ENCODE assay signal across 9 cellular contexts in the genomic region with DNA sequence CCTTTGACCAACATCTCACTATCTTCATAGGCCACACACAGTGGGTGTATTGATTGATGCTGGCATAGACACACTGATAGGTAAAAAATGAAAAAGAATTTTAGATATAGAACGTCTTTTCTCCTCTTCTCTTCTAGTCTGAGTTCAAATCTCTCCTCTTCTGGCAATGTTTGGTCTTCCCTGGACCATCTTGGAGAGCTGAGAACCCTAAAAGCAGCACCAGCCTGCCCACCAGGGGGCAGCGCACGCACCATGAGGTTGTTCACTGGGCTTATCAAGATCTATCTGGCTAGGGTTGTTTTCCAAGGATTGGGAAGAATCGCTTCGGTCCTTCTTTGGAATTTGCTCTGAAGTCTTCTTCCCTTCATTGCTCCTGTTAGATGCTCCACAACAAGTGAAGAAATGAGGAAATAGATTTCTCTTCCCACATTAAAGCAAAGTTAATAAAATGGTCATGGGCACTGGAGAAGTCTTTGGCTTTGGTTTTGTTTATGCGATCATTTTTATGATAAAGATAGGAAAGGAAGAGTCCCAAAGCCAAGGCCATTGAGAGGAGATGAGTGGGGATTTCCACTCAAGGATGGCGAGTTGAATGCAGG.
DNase-seq lines count a peak whose midpoint lies in the region; ATAC-seq and TF ChIP-seq lines count a peak whose summit lies in the region.
"Had no signal": no experiment of that assay in that cellular context is flagged by ENCODE, and none has a peak within 500 bp of the region (broad histone marks: within the 10 kb centered on the region; RNA-seq: fewer than 3 reads in every experiment).

No MANE protein-coding gene starts in this region.

- DNase-seq in PC-3 = peak; percentile 41
- DNase-seq in astrocyte of the cerebellum (ENCODE audit: low read depth) = no peak
- DNase-seq in midbrain (lab: John Stamatoyannopoulos, UW) = peak; percentile 1
- no peak for DNase-seq in epidermal melanocyte (ENCODE audit: insufficient read length, low spot score)
- DNase-seq in ureter (ENCODE audit: low spot score) = no peak

- H3K4me2 ChIP-seq in PC-3 (ENCODE audit: low read length) = no peak overlapping the region

- no peak overlapping the region for H2AFZ ChIP-seq in PC-3 (ENCODE audit: low read length)

- H3K9ac ChIP-seq in PC-3 (ENCODE audit: low read length) = no peak overlapping the region

- no peaks in the 10 kb centered on the region for H3K36me3 ChIP-seq in PC-3 (ENCODE audit: low read depth, low read length)

- H4K20me1 ChIP-seq in PC-3 (ENCODE audit: low read length) = no peaks in the 10 kb centered on the region

- CTCF ChIA-PET in PC-3 (lab: Charles Lee) = interaction anchor here (0.8 kb wide), 1 partner anchor 19 kb away, joined by 3 read pairs; no protein-coding TSS in a partner anchor

- no peaks in the 10 kb centered on the region for H3K4me1 ChIP-seq in PC-3 (ENCODE audit: insufficient read depth, low read length)

- H3K27me3 ChIP-seq in PC-3 (ENCODE audit: low read length) = peaks cover 33% of the 10 kb centered on the region

- in situ Hi-C loops in astrocyte of the cerebellum (cut with HindIII; ENCODE audit: low sequenced_read_pairs) = no loop called here

- intact Hi-C loops in PC-3 (cut with micrococcal nuclease) = no loop called here

- H3K27ac ChIP-seq in PC-3 (ENCODE audit: low read length) = no peak overlapping the region
- H3K27ac ChIP-seq: SK-N-MC had no signal

- H3K4me3 ChIP-seq in PC-3 (ENCODE audit: low read length) = no peak overlapping the region
- no peak overlapping the region for H3K4me3 ChIP-seq in astrocyte of the cerebellum (ENCODE audit: low read depth, low read length)
- H3K4me3 ChIP-seq: lung, SK-N-MC had no signal

- POLR2A ChIA-PET in PC-3 (lab: Charles Lee; ENCODE audit: unreplicated experiment) = no interaction called here

- H3F3A ChIP-seq in PC-3 (ENCODE audit: low read length, unreplicated experiment) = no peaks in the 10 kb centered on the region

- TF ChIP-seq CTCF in GM12873 (IDR thresholded peaks at IDR 0.05; ENCODE audit: insufficient read depth, low read depth, low read length, missing control alignments) (peak; percentile 73), PC-3 (conservative IDR thresholded peaks at IDR 0.05; ENCODE audit: low read depth, low read length) (peak; percentile 74), astrocyte of the cerebellum (IDR thresholded peaks at IDR 0.05; ENCODE audit: low read depth, low read length, missing control alignments) (peak; percentile 35)

- ATAC-seq in PC-3 = no peak
- ATAC-seq in GM18517 (IDR thresholded peaks at IDR 0.05; ENCODE audit: unreplicated experiment) = no peak

- BruUV-seq in PC-3 (replicated peaks; lab: Mats Ljungman, UMichigan) = no TSS peak

- no peaks in the 10 kb centered on the region for H3K9me3 ChIP-seq in PC-3 (ENCODE audit: low read length)

- no peaks in the 10 kb centered on the region for H3K9me2 ChIP-seq in PC-3 (replicated peaks; ENCODE audit: low read length)

- no peaks in the 10 kb centered on the region for H3K79me2 ChIP-seq in PC-3 (ENCODE audit: low read length)

Comparison
In these comparisons a context has a peak if more than half of its experiments do, and no peak if none do; other contexts are left out.
1. DNase-seq: peak in PC-3 (single experiment) and midbrain (single experiment); none in astrocyte of the cerebellum (single experiment), epidermal melanocyte (single experiment) and ureter (single experiment).
2. Peak in every context shown above with its lines, with median percentiles within 50 percentile points of each other: CTCF ChIP-seq.